In the genomic region with DNA sequence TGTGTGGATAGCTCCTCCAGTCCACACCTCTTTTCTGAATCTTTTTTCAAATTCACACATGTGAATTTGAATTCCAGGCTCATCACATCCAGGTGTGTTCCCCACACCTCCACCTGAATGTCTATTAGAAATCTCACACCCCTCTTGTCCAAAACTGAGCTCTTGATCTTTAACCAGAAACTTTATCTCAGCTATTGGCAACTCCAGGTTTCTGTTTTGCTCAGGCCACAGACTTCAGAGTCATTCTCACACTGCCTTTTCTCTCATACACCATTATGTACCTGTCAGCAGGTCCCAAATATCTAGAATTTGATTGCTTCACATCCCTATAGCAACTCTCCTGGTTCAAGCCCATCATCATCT, we compare ENCODE assay signal across 1 cellular context.
TF ChIP-seq lines count a peak whose summit lies in the region.

No MANE protein-coding gene starts in this region.

TF ChIP-seq in K562, 482 proteins besides CTCF, POLR2A, EP300 and RAD21 (continued from another document):
- TF ChIP-seq NR2C2 (CRISPR knock-in tag; IDR thresholded peaks at IDR 0.05) = no peak
- peak; percentile 87 for TF ChIP-seq NR2C2 (tag; IDR thresholded peaks at IDR 0.05)
- TF ChIP-seq SP1 (CRISPR knock-in tag; IDR thresholded peaks at IDR 0.05) = no peak
- peak in 1 of 2 experiments; percentile 5; a peak in 1 of 4 replicates for TF ChIP-seq ARNT (IDR thresholded peaks at IDR 0.05)
- peak; percentile 13; the same call in 1 of the 2 replicates for TF ChIP-seq ZNF197 (CRISPR knock-in tag; IDR thresholded peaks at IDR 0.05; ENCODE audit: low read depth)
- no peak for TF ChIP-seq ZNF717 (CRISPR knock-in tag; IDR thresholded peaks at IDR 0.05)
- TF ChIP-seq, protein P1, sequence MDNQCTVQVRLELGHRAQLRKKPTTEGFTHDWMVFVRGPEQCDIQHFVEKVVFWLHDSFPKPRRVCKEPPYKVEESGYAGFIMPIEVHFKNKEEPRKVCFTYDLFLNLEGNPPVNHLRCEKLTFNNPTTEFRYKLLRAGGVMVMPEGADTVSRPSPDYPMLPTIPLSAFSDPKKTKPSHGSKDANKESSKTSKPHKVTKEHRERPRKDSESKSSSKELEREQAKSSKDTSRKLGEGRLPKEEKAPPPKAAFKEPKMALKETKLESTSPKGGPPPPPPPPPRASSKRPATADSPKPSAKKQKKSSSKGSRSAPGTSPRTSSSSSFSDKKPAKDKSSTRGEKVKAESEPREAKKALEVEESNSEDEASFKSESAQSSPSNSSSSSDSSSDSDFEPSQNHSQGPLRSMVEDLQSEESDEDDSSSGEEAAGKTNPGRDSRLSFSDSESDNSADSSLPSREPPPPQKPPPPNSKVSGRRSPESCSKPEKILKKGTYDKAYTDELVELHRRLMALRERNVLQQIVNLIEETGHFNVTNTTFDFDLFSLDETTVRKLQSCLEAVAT (IDR thresholded peaks at IDR 0.05) = no peak
- peak in 1 of 2 experiments; percentile 11; a peak in 1 of 4 replicates for TF ChIP-seq MAZ (CRISPR knock-in tag; conservative IDR thresholded peaks at IDR 0.05 in 1 of 2, IDR thresholded peaks at IDR 0.05 in 1 of 2)
- peak; percentile 8 for TF ChIP-seq SMAD1 (IDR thresholded peaks at IDR 0.05; ENCODE audit: low read depth, low read length, partially characterized antibody)
- no peak for TF ChIP-seq RUNX1 (IDR thresholded peaks at IDR 0.05; ENCODE audit: low read depth)
- no peak for TF ChIP-seq RFX1 (IDR thresholded peaks at IDR 0.05)
- TF ChIP-seq NR1H2 (CRISPR knock-in tag; IDR thresholded peaks at IDR 0.05) = no peak
- 0 out of 2 replicates have a peak, but pooled peaks have one; percentile 11 for TF ChIP-seq SPI1 (IDR thresholded peaks at IDR 0.05; ENCODE audit: borderline replicate concordance, low read depth, low read length)
- TF ChIP-seq, protein P2, sequence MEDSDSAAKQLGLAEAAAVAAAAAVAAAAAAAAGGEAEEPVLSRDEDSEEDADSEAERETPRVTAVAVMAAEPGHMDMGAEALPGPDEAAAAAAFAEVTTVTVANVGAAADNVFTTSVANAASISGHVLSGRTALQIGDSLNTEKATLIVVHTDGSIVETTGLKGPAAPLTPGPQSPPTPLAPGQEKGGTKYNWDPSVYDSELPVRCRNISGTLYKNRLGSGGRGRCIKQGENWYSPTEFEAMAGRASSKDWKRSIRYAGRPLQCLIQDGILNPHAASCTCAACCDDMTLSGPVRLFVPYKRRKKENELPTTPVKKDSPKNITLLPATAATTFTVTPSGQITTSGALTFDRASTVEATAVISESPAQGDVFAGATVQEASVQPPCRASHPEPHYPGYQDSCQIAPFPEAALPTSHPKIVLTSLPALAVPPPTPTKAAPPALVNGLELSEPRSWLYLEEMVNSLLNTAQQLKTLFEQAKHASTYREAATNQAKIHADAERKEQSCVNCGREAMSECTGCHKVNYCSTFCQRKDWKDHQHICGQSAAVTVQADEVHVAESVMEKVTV (CRISPR knock-in tag; IDR thresholded peaks at IDR 0.05) = no peak
- TF ChIP-seq NBN (IDR thresholded peaks at IDR 0.05; ENCODE audit: low read depth) = 0 out of 2 replicates have a peak, but pooled peaks have one; percentile 8
- TF ChIP-seq, protein P3, sequence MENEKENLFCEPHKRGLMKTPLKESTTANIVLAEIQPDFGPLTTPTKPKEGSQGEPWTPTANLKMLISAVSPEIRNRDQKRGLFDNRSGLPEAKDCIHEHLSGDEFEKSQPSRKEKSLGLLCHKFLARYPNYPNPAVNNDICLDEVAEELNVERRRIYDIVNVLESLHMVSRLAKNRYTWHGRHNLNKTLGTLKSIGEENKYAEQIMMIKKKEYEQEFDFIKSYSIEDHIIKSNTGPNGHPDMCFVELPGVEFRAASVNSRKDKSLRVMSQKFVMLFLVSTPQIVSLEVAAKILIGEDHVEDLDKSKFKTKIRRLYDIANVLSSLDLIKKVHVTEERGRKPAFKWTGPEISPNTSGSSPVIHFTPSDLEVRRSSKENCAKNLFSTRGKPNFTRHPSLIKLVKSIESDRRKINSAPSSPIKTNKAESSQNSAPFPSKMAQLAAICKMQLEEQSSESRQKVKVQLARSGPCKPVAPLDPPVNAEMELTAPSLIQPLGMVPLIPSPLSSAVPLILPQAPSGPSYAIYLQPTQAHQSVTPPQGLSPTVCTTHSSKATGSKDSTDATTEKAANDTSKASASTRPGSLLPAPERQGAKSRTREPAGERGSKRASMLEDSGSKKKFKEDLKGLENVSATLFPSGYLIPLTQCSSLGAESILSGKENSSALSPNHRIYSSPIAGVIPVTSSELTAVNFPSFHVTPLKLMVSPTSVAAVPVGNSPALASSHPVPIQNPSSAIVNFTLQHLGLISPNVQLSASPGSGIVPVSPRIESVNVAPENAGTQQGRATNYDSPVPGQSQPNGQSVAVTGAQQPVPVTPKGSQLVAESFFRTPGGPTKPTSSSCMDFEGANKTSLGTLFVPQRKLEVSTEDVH (IDR thresholded peaks at IDR 0.05; ENCODE audit: low read depth, partially characterized antibody) = peak; percentile 3
- TF ChIP-seq ZNF766 (CRISPR knock-in tag; conservative IDR thresholded peaks at IDR 0.05) = 0 out of 2 replicates have a peak, but pooled peaks have one; percentile 14
- TF ChIP-seq, protein P4, sequence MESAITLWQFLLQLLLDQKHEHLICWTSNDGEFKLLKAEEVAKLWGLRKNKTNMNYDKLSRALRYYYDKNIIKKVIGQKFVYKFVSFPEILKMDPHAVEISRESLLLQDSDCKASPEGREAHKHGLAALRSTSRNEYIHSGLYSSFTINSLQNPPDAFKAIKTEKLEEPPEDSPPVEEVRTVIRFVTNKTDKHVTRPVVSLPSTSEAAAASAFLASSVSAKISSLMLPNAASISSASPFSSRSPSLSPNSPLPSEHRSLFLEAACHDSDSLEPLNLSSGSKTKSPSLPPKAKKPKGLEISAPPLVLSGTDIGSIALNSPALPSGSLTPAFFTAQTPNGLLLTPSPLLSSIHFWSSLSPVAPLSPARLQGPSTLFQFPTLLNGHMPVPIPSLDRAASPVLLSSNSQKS (CRISPR knock-in tag; IDR thresholded peaks at IDR 0.05) = no peak
- TF ChIP-seq HIVEP1 (CRISPR knock-in tag; IDR thresholded peaks at IDR 0.05) = no peak
- peak; percentile 38; the same call in 1 of the 2 replicates for TF ChIP-seq ZNF431 (CRISPR knock-in tag; IDR thresholded peaks at IDR 0.05)
- TF ChIP-seq ZNF696 (CRISPR knock-in tag; conservative IDR thresholded peaks at IDR 0.05) = no peak
- 0 out of 2 replicates have a peak, but pooled peaks have one; percentile 4 for TF ChIP-seq CTBP1 (IDR thresholded peaks at IDR 0.05; ENCODE audit: borderline replicate concordance)
- 0 out of 2 replicates have a peak, but pooled peaks have one; percentile 5 for TF ChIP-seq CEBPG (CRISPR knock-in tag; IDR thresholded peaks at IDR 0.05)
- TF ChIP-seq CEBPG (tag; conservative IDR thresholded peaks at IDR 0.05 in 1 of 2, IDR thresholded peaks at IDR 0.05 in 1 of 2) = peak in 1 of 2 experiments; percentile 6; a peak in 1 of 4 replicates
- TF ChIP-seq, protein P5, sequence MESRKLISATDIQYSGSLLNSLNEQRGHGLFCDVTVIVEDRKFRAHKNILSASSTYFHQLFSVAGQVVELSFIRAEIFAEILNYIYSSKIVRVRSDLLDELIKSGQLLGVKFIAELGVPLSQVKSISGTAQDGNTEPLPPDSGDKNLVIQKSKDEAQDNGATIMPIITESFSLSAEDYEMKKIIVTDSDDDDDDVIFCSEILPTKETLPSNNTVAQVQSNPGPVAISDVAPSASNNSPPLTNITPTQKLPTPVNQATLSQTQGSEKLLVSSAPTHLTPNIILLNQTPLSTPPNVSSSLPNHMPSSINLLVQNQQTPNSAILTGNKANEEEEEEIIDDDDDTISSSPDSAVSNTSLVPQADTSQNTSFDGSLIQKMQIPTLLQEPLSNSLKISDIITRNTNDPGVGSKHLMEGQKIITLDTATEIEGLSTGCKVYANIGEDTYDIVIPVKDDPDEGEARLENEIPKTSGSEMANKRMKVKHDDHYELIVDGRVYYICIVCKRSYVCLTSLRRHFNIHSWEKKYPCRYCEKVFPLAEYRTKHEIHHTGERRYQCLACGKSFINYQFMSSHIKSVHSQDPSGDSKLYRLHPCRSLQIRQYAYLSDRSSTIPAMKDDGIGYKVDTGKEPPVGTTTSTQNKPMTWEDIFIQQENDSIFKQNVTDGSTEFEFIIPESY (CRISPR knock-in tag; IDR thresholded peaks at IDR 0.05) = 0 out of 2 replicates have a peak, but pooled peaks have one; percentile 5
- no peak for TF ChIP-seq FOXK1 (CRISPR knock-in tag; IDR thresholded peaks at IDR 0.05; ENCODE audit: borderline replicate concordance)
- no peak for TF ChIP-seq KAT7 (CRISPR knock-in tag; IDR thresholded peaks at IDR 0.05; ENCODE audit: borderline replicate concordance)
- TF ChIP-seq TAF7 (tag; IDR thresholded peaks at IDR 0.05) = no peak
- TF ChIP-seq ZNF175 (CRISPR knock-in tag; IDR thresholded peaks at IDR 0.05; ENCODE audit: low read depth) = 0 out of 2 replicates have a peak, but pooled peaks have one; percentile 10
- TF ChIP-seq, protein P6, sequence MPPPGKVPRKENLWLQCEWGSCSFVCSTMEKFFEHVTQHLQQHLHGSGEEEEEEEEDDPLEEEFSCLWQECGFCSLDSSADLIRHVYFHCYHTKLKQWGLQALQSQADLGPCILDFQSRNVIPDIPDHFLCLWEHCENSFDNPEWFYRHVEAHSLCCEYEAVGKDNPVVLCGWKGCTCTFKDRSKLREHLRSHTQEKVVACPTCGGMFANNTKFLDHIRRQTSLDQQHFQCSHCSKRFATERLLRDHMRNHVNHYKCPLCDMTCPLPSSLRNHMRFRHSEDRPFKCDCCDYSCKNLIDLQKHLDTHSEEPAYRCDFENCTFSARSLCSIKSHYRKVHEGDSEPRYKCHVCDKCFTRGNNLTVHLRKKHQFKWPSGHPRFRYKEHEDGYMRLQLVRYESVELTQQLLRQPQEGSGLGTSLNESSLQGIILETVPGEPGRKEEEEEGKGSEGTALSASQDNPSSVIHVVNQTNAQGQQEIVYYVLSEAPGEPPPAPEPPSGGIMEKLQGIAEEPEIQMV (tag; conservative IDR thresholded peaks at IDR 0.05; ENCODE audit: low read depth) = no peak
- no peak for TF ChIP-seq HMGN3 (IDR thresholded peaks at IDR 0.05; ENCODE audit: borderline replicate concordance, extremely low read depth, insufficient read length, low read depth, low read length)
- TF ChIP-seq SMARCA4 (IDR thresholded peaks at IDR 0.05) = peak; percentile 1; the same call in 1 of the 2 replicates
